1 cellular context compared by ENCODE assay signal in the genomic region with DNA sequence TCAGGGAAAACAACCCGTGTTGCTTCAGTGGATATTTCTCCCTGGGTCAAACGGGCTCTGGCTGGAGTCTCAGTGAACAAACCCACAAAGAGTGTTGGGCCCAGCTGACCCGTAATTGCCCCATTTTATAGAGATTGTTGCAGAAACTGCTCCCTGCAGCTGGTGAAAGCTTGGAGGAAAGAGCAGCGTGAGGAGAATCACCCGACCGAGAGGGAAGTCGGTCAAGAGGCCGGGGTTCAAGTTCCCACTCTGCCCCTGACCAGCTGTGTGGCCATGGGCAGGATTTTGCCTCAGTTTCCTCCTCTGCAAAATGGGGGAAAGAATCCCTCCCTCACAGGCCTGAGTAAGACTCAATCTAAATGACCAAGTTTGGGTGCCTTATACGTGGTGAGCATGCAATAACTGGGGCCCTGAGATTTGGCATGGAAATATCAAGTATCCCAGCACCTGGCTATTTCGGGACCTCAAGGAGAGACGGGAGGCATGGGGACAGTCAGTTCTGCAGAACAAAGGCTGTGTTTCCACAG.
TF ChIP-seq lines count a peak whose summit lies in the region.

No MANE protein-coding gene starts in this region.

TF ChIP-seq in A549, 52 proteins besides CTCF, POLR2A, EP300 and RAD21:
- TF ChIP-seq GATA3 (IDR thresholded peaks at IDR 0.05; ENCODE audit: borderline replicate concordance) (no peak), MAX (IDR thresholded peaks at IDR 0.05) (no peak)
